1 cellular context compared by ENCODE assay signal in genomic region chr11:2156416-2157182, GRCh38.
A peak's percentile ranks its signal among the peaks of the same experiment; 100 is the strongest.
TF ChIP-seq lines count a peak whose summit lies in the region.

No MANE protein-coding gene starts in this region.

TF ChIP-seq in HepG2, 621 proteins besides CTCF, POLR2A, EP300 and RAD21 (continued from another document and continues in another):
- TF ChIP-seq SAP130 (CRISPR knock-in tag; IDR thresholded peaks at IDR 0.05; ENCODE audit: low read depth) (no peak), ZNF446 (CRISPR knock-in tag; IDR thresholded peaks at IDR 0.05) (0 out of 2 replicates have a peak, but pooled peaks have one; percentile 51), HMGXB4 (CRISPR knock-in tag; IDR thresholded peaks at IDR 0.05; ENCODE audit: borderline replicate concordance in 1 of 2, low read depth in 1 of 2) (no peak), KDM6A (CRISPR knock-in tag; IDR thresholded peaks at IDR 0.05; ENCODE audit: low read depth) (no peak), TAF15 (IDR thresholded peaks at IDR 0.05; ENCODE audit: low read depth, low read length, poor library complexity, severe bottlenecking) (no peak), SRSF1 (optimal IDR thresholded peaks at IDR 0.05; ENCODE audit: low read depth, low read length) (no peak), MEIS1 (CRISPR knock-in tag; IDR thresholded peaks at IDR 0.05; ENCODE audit: borderline replicate concordance) (no peak), ZMYM3 (CRISPR knock-in tag; IDR thresholded peaks at IDR 0.05) (peak; percentile 48; the same call in 1 of the 2 replicates), ZNF652 (CRISPR knock-in tag; IDR thresholded peaks at IDR 0.05; ENCODE audit: borderline replicate concordance, low read depth) (no peak), ZGPAT (CRISPR knock-in tag; IDR thresholded peaks at IDR 0.05) (0 out of 2 replicates have a peak, but pooled peaks have one; percentile 27), KLF13 (CRISPR knock-in tag; IDR thresholded peaks at IDR 0.05) (no peak), GATAD1 (CRISPR knock-in tag; IDR thresholded peaks at IDR 0.05) (0 out of 2 replicates have a peak, but pooled peaks have one; percentile 15), NRL (CRISPR knock-in tag; IDR thresholded peaks at IDR 0.05; ENCODE audit: borderline replicate concordance) (peak; percentile 35; the same call in 1 of the 2 replicates), RFXAP (CRISPR knock-in tag; IDR thresholded peaks at IDR 0.05; ENCODE audit: borderline replicate concordance) (no peak), ZNF274 (CRISPR knock-in tag; IDR thresholded peaks at IDR 0.05) (no peak), ZNF12 (CRISPR knock-in tag; IDR thresholded peaks at IDR 0.05) (no peak), ZNF557 (CRISPR knock-in tag; IDR thresholded peaks at IDR 0.05) (no peak), FOXO1 (CRISPR knock-in tag; IDR thresholded peaks at IDR 0.05) (no peak), ZFP36L2 (CRISPR knock-in tag; IDR thresholded peaks at IDR 0.05) (no peak), MXD3 (CRISPR knock-in tag; IDR thresholded peaks at IDR 0.05) (no peak), ZNF431 (CRISPR knock-in tag; IDR thresholded peaks at IDR 0.05; ENCODE audit: borderline replicate concordance, low read depth) (no peak), ZNF83 (CRISPR knock-in tag; IDR thresholded peaks at IDR 0.05; ENCODE audit: borderline replicate concordance) (no peak), TAF1 (CRISPR knock-in tag; IDR thresholded peaks at IDR 0.05) (no peak), RAD51 (IDR thresholded peaks at IDR 0.05; ENCODE audit: borderline replicate concordance) (no peak)
- TF ChIP-seq, protein P1, sequence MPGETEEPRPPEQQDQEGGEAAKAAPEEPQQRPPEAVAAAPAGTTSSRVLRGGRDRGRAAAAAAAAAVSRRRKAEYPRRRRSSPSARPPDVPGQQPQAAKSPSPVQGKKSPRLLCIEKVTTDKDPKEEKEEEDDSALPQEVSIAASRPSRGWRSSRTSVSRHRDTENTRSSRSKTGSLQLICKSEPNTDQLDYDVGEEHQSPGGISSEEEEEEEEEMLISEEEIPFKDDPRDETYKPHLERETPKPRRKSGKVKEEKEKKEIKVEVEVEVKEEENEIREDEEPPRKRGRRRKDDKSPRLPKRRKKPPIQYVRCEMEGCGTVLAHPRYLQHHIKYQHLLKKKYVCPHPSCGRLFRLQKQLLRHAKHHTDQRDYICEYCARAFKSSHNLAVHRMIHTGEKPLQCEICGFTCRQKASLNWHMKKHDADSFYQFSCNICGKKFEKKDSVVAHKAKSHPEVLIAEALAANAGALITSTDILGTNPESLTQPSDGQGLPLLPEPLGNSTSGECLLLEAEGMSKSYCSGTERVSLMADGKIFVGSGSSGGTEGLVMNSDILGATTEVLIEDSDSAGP (CRISPR knock-in tag; IDR thresholded peaks at IDR 0.05; ENCODE audit: borderline replicate concordance): 0 out of 2 replicates have a peak, but pooled peaks have one; percentile 40
- TF ChIP-seq, protein P2, sequence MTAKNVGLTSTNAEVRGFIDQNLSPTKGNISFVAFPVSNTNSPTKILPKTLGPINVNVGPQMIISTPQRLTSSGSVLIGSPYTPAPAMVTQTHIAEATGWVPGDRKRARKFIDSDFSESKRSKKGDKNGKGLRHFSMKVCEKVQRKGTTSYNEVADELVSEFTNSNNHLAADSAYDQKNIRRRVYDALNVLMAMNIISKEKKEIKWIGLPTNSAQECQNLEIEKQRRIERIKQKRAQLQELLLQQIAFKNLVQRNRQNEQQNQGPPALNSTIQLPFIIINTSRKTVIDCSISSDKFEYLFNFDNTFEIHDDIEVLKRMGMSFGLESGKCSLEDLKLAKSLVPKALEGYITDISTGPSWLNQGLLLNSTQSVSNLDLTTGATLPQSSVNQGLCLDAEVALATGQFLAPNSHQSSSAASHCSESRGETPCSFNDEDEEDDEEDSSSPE (CRISPR knock-in tag; IDR thresholded peaks at IDR 0.05): no peak
- TF ChIP-seq, protein P3, sequence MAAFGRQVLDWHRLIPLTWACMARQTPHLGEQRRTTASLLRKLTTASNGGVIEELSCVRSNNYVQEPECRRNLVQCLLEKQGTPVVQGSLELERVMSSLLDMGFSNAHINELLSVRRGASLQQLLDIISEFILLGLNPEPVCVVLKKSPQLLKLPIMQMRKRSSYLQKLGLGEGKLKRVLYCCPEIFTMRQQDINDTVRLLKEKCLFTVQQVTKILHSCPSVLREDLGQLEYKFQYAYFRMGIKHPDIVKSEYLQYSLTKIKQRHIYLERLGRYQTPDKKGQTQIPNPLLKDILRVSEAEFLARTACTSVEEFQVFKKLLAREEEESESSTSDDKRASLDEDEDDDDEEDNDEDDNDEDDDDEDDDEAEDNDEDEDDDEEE (CRISPR knock-in tag; IDR thresholded peaks at IDR 0.05): peak; percentile 65; the same call in 1 of the 2 replicates
- TF ChIP-seq, protein P4, sequence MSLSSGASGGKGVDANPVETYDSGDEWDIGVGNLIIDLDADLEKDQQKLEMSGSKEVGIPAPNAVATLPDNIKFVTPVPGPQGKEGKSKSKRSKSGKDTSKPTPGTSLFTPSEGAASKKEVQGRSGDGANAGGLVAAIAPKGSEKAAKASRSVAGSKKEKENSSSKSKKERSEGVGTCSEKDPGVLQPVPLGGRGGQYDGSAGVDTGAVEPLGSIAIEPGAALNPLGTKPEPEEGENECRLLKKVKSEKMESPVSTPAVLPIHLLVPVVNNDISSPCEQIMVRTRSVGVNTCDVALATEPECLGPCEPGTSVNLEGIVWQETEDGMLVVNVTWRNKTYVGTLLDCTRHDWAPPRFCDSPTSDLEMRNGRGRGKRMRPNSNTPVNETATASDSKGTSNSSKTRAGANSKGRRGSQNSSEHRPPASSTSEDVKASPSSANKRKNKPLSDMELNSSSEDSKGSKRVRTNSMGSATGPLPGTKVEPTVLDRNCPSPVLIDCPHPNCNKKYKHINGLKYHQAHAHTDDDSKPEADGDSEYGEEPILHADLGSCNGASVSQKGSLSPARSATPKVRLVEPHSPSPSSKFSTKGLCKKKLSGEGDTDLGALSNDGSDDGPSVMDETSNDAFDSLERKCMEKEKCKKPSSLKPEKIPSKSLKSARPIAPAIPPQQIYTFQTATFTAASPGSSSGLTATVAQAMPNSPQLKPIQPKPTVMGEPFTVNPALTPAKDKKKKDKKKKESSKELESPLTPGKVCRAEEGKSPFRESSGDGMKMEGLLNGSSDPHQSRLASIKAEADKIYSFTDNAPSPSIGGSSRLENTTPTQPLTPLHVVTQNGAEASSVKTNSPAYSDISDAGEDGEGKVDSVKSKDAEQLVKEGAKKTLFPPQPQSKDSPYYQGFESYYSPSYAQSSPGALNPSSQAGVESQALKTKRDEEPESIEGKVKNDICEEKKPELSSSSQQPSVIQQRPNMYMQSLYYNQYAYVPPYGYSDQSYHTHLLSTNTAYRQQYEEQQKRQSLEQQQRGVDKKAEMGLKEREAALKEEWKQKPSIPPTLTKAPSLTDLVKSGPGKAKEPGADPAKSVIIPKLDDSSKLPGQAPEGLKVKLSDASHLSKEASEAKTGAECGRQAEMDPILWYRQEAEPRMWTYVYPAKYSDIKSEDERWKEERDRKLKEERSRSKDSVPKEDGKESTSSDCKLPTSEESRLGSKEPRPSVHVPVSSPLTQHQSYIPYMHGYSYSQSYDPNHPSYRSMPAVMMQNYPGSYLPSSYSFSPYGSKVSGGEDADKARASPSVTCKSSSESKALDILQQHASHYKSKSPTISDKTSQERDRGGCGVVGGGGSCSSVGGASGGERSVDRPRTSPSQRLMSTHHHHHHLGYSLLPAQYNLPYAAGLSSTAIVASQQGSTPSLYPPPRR (CRISPR knock-in tag; IDR thresholded peaks at IDR 0.05; ENCODE audit: borderline replicate concordance): no peak
- TF ChIP-seq, protein P5, sequence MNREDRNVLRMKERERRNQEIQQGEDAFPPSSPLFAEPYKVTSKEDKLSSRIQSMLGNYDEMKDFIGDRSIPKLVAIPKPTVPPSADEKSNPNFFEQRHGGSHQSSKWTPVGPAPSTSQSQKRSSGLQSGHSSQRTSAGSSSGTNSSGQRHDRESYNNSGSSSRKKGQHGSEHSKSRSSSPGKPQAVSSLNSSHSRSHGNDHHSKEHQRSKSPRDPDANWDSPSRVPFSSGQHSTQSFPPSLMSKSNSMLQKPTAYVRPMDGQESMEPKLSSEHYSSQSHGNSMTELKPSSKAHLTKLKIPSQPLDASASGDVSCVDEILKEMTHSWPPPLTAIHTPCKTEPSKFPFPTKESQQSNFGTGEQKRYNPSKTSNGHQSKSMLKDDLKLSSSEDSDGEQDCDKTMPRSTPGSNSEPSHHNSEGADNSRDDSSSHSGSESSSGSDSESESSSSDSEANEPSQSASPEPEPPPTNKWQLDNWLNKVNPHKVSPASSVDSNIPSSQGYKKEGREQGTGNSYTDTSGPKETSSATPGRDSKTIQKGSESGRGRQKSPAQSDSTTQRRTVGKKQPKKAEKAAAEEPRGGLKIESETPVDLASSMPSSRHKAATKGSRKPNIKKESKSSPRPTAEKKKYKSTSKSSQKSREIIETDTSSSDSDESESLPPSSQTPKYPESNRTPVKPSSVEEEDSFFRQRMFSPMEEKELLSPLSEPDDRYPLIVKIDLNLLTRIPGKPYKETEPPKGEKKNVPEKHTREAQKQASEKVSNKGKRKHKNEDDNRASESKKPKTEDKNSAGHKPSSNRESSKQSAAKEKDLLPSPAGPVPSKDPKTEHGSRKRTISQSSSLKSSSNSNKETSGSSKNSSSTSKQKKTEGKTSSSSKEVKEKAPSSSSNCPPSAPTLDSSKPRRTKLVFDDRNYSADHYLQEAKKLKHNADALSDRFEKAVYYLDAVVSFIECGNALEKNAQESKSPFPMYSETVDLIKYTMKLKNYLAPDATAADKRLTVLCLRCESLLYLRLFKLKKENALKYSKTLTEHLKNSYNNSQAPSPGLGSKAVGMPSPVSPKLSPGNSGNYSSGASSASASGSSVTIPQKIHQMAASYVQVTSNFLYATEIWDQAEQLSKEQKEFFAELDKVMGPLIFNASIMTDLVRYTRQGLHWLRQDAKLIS (CRISPR knock-in tag; IDR thresholded peaks at IDR 0.05): no peak
- TF ChIP-seq, protein P6, sequence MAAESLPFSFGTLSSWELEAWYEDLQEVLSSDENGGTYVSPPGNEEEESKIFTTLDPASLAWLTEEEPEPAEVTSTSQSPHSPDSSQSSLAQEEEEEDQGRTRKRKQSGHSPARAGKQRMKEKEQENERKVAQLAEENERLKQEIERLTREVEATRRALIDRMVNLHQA (CRISPR knock-in tag; IDR thresholded peaks at IDR 0.05): no peak
- TF ChIP-seq, protein P7, sequence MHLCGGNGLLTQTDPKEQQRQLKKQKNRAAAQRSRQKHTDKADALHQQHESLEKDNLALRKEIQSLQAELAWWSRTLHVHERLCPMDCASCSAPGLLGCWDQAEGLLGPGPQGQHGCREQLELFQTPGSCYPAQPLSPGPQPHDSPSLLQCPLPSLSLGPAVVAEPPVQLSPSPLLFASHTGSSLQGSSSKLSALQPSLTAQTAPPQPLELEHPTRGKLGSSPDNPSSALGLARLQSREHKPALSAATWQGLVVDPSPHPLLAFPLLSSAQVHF (CRISPR knock-in tag; IDR thresholded peaks at IDR 0.05): no peak
- TF ChIP-seq, protein P8, sequence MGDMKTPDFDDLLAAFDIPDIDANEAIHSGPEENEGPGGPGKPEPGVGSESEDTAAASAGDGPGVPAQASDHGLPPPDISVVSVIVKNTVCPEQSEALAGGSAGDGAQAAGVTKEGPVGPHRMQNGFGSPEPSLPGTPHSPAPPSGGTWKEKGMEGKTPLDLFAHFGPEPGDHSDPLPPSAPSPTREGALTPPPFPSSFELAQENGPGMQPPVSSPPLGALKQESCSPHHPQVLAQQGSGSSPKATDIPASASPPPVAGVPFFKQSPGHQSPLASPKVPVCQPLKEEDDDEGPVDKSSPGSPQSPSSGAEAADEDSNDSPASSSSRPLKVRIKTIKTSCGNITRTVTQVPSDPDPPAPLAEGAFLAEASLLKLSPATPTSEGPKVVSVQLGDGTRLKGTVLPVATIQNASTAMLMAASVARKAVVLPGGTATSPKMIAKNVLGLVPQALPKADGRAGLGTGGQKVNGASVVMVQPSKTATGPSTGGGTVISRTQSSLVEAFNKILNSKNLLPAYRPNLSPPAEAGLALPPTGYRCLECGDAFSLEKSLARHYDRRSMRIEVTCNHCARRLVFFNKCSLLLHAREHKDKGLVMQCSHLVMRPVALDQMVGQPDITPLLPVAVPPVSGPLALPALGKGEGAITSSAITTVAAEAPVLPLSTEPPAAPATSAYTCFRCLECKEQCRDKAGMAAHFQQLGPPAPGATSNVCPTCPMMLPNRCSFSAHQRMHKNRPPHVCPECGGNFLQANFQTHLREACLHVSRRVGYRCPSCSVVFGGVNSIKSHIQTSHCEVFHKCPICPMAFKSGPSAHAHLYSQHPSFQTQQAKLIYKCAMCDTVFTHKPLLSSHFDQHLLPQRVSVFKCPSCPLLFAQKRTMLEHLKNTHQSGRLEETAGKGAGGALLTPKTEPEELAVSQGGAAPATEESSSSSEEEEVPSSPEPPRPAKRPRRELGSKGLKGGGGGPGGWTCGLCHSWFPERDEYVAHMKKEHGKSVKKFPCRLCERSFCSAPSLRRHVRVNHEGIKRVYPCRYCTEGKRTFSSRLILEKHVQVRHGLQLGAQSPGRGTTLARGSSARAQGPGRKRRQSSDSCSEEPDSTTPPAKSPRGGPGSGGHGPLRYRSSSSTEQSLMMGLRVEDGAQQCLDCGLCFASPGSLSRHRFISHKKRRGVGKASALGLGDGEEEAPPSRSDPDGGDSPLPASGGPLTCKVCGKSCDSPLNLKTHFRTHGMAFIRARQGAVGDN (CRISPR knock-in tag; IDR thresholded peaks at IDR 0.05): peak; percentile 50; the same call in 1 of the 2 replicates
